In the genomic region with DNA sequence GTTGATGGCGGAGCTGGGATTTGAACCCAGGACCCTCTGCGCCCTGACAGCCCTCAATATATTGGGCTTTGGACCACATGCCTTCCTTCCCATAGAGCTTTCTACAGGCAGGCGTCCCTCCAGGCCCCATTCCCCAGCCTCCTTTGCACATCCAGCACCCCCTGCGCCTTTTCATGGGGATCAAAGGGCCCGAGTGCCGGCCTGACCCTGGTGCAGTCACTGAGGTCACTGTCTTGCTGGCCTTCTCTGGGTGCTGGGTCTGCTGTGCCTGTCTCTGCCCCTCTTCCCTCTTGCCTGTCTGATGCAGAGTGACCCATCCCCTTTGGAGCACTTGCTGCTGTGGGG, we compare ENCODE assay signal across 23 cellular contexts. TPM values are rescaled to one million over a fixed set of nuclear protein-coding genes. Genes with fewer than 3 reads are reported as not detected.
A peak's percentile ranks its signal among the peaks of the same experiment; 100 is the strongest.
DNase-seq lines count a peak whose midpoint lies in the region; ATAC-seq and TF ChIP-seq lines count a peak whose summit lies in the region.
"Had no signal": no experiment of that assay in that cellular context is flagged by ENCODE, and none has a peak within 500 bp of the region (broad histone marks: within the 10 kb centered on the region; RNA-seq: fewer than 3 reads in every experiment).

No MANE protein-coding gene starts in this region.

- H3K4me3 Mint-ChIP-seq in activated CD4-positive, alpha-beta T cell treated with anti-CD3 and anti-CD28 coated beads, Interleukin-2, amount 10 ng/mL, durations not matched to agents 24 days and 14 days = peak overlapping the region; percentile 68
- H3K4me3 Mint-ChIP-seq in CD14-positive monocyte (peak overlapping the region; percentile 79 to 95), activated B cell treated with CpG ODN at 0.5 μM for 24 hours (peak overlapping the region; percentile 50), nephron (peak overlapping the region; percentile 73 to 82 (median 81))

- CTCF ChIA-PET in activated B cell treated with CpG ODN at 0.5 μM for 24 hours (lab: Charles Lee) (interaction anchor here (1.3 to 7.5 kb wide), 3 partner anchors 20 to 107 kb away, joined by 3 to 80 read pairs (median 5); no protein-coding TSS in a partner anchor), PC-3 (lab: Charles Lee) (no interaction called here)

- peaks cover 29% of the 10 kb centered on the region for H3K4me1 ChIP-seq in PC-3 (ENCODE audit: insufficient read depth, low read length)

- H3K27me3 Mint-ChIP-seq in activated CD4-positive, alpha-beta T cell treated with anti-CD3 and anti-CD28 coated beads, Interleukin-2, amount 10 ng/mL, durations not matched to agents 24 days and 14 days = peaks cover 30% of the 10 kb centered on the region
- H3K27me3 Mint-ChIP-seq in CD14-positive monocyte (ENCODE audit: low read depth in 3 of 3) (peaks cover 23 to 26% (median 24%) of the 10 kb centered on the region in 3 donors), activated B cell treated with CpG ODN at 0.5 μM for 24 hours (peaks cover 4% of the 10 kb centered on the region), nephron (ENCODE audit: low read depth) (peaks cover 48% of the 10 kb centered on the region)

- intact Hi-C loops in activated CD4-positive, alpha-beta T cell treated with anti-CD3 and anti-CD28 coated beads, Interleukin-2, amount 10 ng/mL, durations not matched to agents 24 days and 14 days (cut with micrococcal nuclease) = no loop called here
- intact Hi-C loops in CD14-positive monocyte (cut with micrococcal nuclease) (loop anchor here (5.0 kb wide), 2 partner anchors 41 to 171 kb away; no protein-coding TSS in a partner anchor), activated B cell treated with CpG ODN at 0.5 μM for 24 hours (cut with micrococcal nuclease) (no loop called here), PC-3 (cut with micrococcal nuclease) (no loop called here)

- no peak overlapping the region for H3K27ac Mint-ChIP-seq in activated CD4-positive, alpha-beta T cell treated with anti-CD3 and anti-CD28 coated beads, Interleukin-2, amount 10 ng/mL, durations not matched to agents 24 days and 14 days
- H3K27ac Mint-ChIP-seq in CD14-positive monocyte (peak overlapping the region in 2 of 7 donors; percentile 21 to 68), activated B cell treated with CpG ODN at 0.5 μM for 24 hours (no peak overlapping the region), nephron (peak overlapping the region in 1 of 3 experiments; percentile 48)

- H3K9me2 ChIP-seq in PC-3 (replicated peaks; ENCODE audit: low read length) = no peaks in the 10 kb centered on the region
- H3K9me2 ChIP-seq: SK-N-SH had no signal

- H3K4me2 ChIP-seq in PC-3 (ENCODE audit: low read length) = no peak overlapping the region
- H3K4me2 ChIP-seq: SK-N-SH had no signal

- BruUV-seq in PC-3 (replicated peaks; lab: Mats Ljungman, UMichigan) = no TSS peak

- H3F3A ChIP-seq in PC-3 (ENCODE audit: low read length, unreplicated experiment) = no peaks in the 10 kb centered on the region

- H4K20me1 ChIP-seq in PC-3 (ENCODE audit: low read length) = no peaks in the 10 kb centered on the region

- DNase-seq in activated CD4-positive, alpha-beta T cell treated with anti-CD3 and anti-CD28 coated beads, Interleukin-2, amount 10 ng/mL, durations not matched to agents 24 days and 14 days = no peak
- DNase-seq in activated CD4-positive, alpha-beta T cell treated with anti-CD3 and anti-CD28 coated beads for 4 hours = no peak
- DNase-seq in CD14-positive monocyte (ENCODE audit: low spot score) (no peak), activated B cell treated with CpG ODN at 0.5 μM for 24 hours (no peak), PC-3 (no peak), mucosa of gallbladder (ENCODE audit: low spot score) (no peak), NCI-H1417 treated with DMSO at 0.1 percent for 48 hours (lab: John Stamatoyannopoulos, UW) (no peak)
- DNase-seq: activated CD8-positive, alpha-beta memory T cell treated with anti-CD3 and anti-CD28 coated beads for 24 hours; activated effector memory CD4-positive, alpha-beta T cell treated with Interleukin-2 at 50 U/mL for 16 hours; DND-41; islet precursor cell; lower lobe of right lung; NCI-H146; NCI-H82; SK-N-SH; spleen had no signal

- H3K36me3 Mint-ChIP-seq in activated CD4-positive, alpha-beta T cell treated with anti-CD3 and anti-CD28 coated beads, Interleukin-2, amount 10 ng/mL, durations not matched to agents 24 days and 14 days (ENCODE audit: low read depth) = peaks cover 5% of the 10 kb centered on the region
- H3K36me3 Mint-ChIP-seq in CD14-positive monocyte = peaks cover 6 to 9% of the 10 kb centered on the region in 2 donors
- H3K36me3 Mint-ChIP-seq in activated B cell treated with CpG ODN at 0.5 μM for 24 hours (ENCODE audit: low read depth) = peaks cover 4% of the 10 kb centered on the region
- H3K36me3 Mint-ChIP-seq in nephron (ENCODE audit: low read depth) = no peaks in the 10 kb centered on the region

- no peaks in the 10 kb centered on the region for H3K36me3 ChIP-seq in PC-3 (ENCODE audit: low read depth, low read length)
- H3K36me3 ChIP-seq: lower lobe of right lung, thoracic aorta had no signal

- TF ChIP-seq CTCF in CD14-positive monocyte (IDR thresholded peaks at IDR 0.05) = no peak
- no peak for TF ChIP-seq CTCF in activated B cell treated with CpG ODN at 0.5 μM for 24 hours (IDR thresholded peaks at IDR 0.05)
- no peak for TF ChIP-seq CTCF in nephron (IDR thresholded peaks at IDR 0.05; ENCODE audit: unreplicated experiment in 3 of 3)
- no peak for TF ChIP-seq CTCF in PC-3 (conservative IDR thresholded peaks at IDR 0.05; ENCODE audit: low read depth, low read length)

- H3K79me2 ChIP-seq in PC-3 (ENCODE audit: low read length) = peaks cover 19% of the 10 kb centered on the region

- no peak overlapping the region for H3K27ac ChIP-seq in PC-3 (ENCODE audit: low read length)
- H3K27ac ChIP-seq: C4-2B, thoracic aorta had no signal

- no peak overlapping the region for H2AFZ ChIP-seq in PC-3 (ENCODE audit: low read length)

- POLR2A ChIA-PET in activated B cell treated with CpG ODN at 0.5 μM for 24 hours (lab: Charles Lee) (interaction anchor here (3.1 to 8.1 kb wide), 2 partner anchors 15 to 18 kb away, joined by 27 to 77 read pairs; no protein-coding TSS in a partner anchor), PC-3 (lab: Charles Lee; ENCODE audit: unreplicated experiment) (no interaction called here)

- no peaks in the 10 kb centered on the region for H3K9me3 ChIP-seq in PC-3 (ENCODE audit: low read length)
- H3K9me3 ChIP-seq: lower lobe of right lung, SK-N-SH, thoracic aorta had no signal

- no peaks in the 10 kb centered on the region for H3K27me3 ChIP-seq in PC-3 (ENCODE audit: low read length)

- no peak overlapping the region for H3K9ac ChIP-seq in PC-3 (ENCODE audit: low read length)
- H3K9ac ChIP-seq: SK-N-SH had no signal

- H3K9me3 Mint-ChIP-seq in activated CD4-positive, alpha-beta T cell treated with anti-CD3 and anti-CD28 coated beads, Interleukin-2, amount 10 ng/mL, durations not matched to agents 24 days and 14 days = no peaks in the 10 kb centered on the region
- H3K9me3 Mint-ChIP-seq in CD14-positive monocyte (peaks cover 2 to 6% (median 4%) of the 10 kb centered on the region in 7 donors), activated B cell treated with CpG ODN at 0.5 μM for 24 hours (no peaks in the 10 kb centered on the region), nephron (no peaks in the 10 kb centered on the region)

- ATAC-seq in activated B cell treated with CpG ODN at 0.5 μM for 24 hours (ENCODE audit: low read depth) (no peak), PC-3 (no peak)
- ATAC-seq: lower lobe of right lung, Panc1 had no signal

- H3K4me1 Mint-ChIP-seq in activated CD4-positive, alpha-beta T cell treated with anti-CD3 and anti-CD28 coated beads, Interleukin-2, amount 10 ng/mL, durations not matched to agents 24 days and 14 days = peaks cover 29% of the 10 kb centered on the region
- peaks cover 41% of the 10 kb centered on the region for H3K4me1 Mint-ChIP-seq in CD14-positive monocyte
- H3K4me1 Mint-ChIP-seq in activated B cell treated with CpG ODN at 0.5 μM for 24 hours = peaks cover 56% of the 10 kb centered on the region
- peaks cover 15% of the 10 kb centered on the region for H3K4me1 Mint-ChIP-seq in nephron

- H3K4me3 ChIP-seq in PC-3 (ENCODE audit: low read length) = no peak overlapping the region
- H3K4me3 ChIP-seq: thoracic aorta had no signal

RNA-seq across cellular contexts. Expression of gene OPRL1, which starts 1.7 kb away (rescaled TPM):
- total RNA-seq in activated CD4-positive, alpha-beta T cell treated with anti-CD3 and anti-CD28 coated beads, Interleukin-2, amount 10 ng/mL, durations not matched to agents 24 days and 14 days = 0.23 and 0.28 TPM in 2 replicates
- 1 to 10 TPM; 7.0 to 8.8 TPM for polyA plus RNA-seq in CD14-positive monocyte
- total RNA-seq in activated B cell treated with CpG ODN at 0.5 μM for 24 hours (1.3 and 1.4 TPM in 2 replicates), PC-3 (2014; rRNA removed) (5.6 and 7.4 TPM in 2 replicates), mucosa of gallbladder (1.7 TPM)

RNA-seq across cellular contexts. Expression of gene RGS19, which starts 2.3 kb away (rescaled TPM):
- 50.0 TPM in 2 replicates for total RNA-seq in activated CD4-positive, alpha-beta T cell treated with anti-CD3 and anti-CD28 coated beads, Interleukin-2, amount 10 ng/mL, durations not matched to agents 24 days and 14 days
- 100 to 1,000 TPM; 244 to 280 TPM for polyA plus RNA-seq in CD14-positive monocyte
- total RNA-seq in activated B cell treated with CpG ODN at 0.5 μM for 24 hours = 45.0 and 53.4 TPM in 2 replicates
- total RNA-seq in PC-3 (2014; rRNA removed) = 43.2 and 54.3 TPM in 2 replicates
- 18.2 TPM for total RNA-seq in mucosa of gallbladder

RNA-seq across cellular contexts. Expression of gene LKAAEAR1, which starts 2.6 kb away (rescaled TPM):
- 0.23 TPM in 1 of 2 replicates, not detected in the other for total RNA-seq in activated CD4-positive, alpha-beta T cell treated with anti-CD3 and anti-CD28 coated beads, Interleukin-2, amount 10 ng/mL, durations not matched to agents 24 days and 14 days
- polyA plus RNA-seq in CD14-positive monocyte = under 1 TPM; 0.61 to 0.86 TPM
- total RNA-seq in activated B cell treated with CpG ODN at 0.5 μM for 24 hours = 0.31 TPM in 1 of 2 replicates, not detected in the other
- 0.98 and 1.1 TPM in 2 replicates for total RNA-seq in PC-3 (2014; rRNA removed)
- not detected for total RNA-seq in mucosa of gallbladder
- total RNA-seq: astrocyte, M059J, thoracic aorta had no signal

RNA-seq across cellular contexts. Expression of gene TCEA2, which starts 18.6 kb away (rescaled TPM):
- 35.4 and 36.8 TPM in 2 replicates for total RNA-seq in activated CD4-positive, alpha-beta T cell treated with anti-CD3 and anti-CD28 coated beads, Interleukin-2, amount 10 ng/mL, durations not matched to agents 24 days and 14 days
- 10 to 100 TPM; 15.7 to 16.0 TPM for polyA plus RNA-seq in CD14-positive monocyte
- 20.3 and 20.7 TPM in 2 replicates for total RNA-seq in activated B cell treated with CpG ODN at 0.5 μM for 24 hours
- total RNA-seq in PC-3 (2014; rRNA removed) = 19.1 and 23.4 TPM in 2 replicates
- 64.2 TPM for total RNA-seq in mucosa of gallbladder

RNA-seq across cellular contexts. Expression of gene NPBWR2, which starts 25.8 kb away (rescaled TPM):
- not detected in 2 replicates for total RNA-seq in activated CD4-positive, alpha-beta T cell treated with anti-CD3 and anti-CD28 coated beads, Interleukin-2, amount 10 ng/mL, durations not matched to agents 24 days and 14 days
- not detected for polyA plus RNA-seq in CD14-positive monocyte
- total RNA-seq in activated B cell treated with CpG ODN at 0.5 μM for 24 hours = not detected in 2 replicates
- not detected in 2 replicates for total RNA-seq in PC-3 (2014; rRNA removed)
- not detected for total RNA-seq in mucosa of gallbladder
- total RNA-seq: astrocyte, chondrocyte, lower lobe of right lung, M059J, thoracic aorta had no signal
- polyA plus RNA-seq: SK-N-SH, spleen had no signal

Comparison
In these comparisons a context has a peak if more than half of its experiments do, and no peak if none do; other contexts are left out.
1. intact Hi-C loops: an anchor here in CD14-positive monocyte (5.0 kb wide); none called in activated CD4-positive, alpha-beta T cell treated with anti-CD3 and anti-CD28 coated beads, Interleukin-2, amount 10 ng/mL, durations not matched to agents 24 days and 14 days, activated B cell treated with CpG ODN at 0.5 μM for 24 hours and PC-3.